In genomic region chr5:172772112-172772906, GRCh38 we compare ENCODE assay signal across 8 cellular contexts. TPM values are rescaled to one million over a fixed set of nuclear protein-coding genes. Genes with fewer than 3 reads are reported as not detected.
DNase-seq lines count a peak whose midpoint lies in the region; ATAC-seq and TF ChIP-seq lines count a peak whose summit lies in the region.

No MANE protein-coding gene starts in this region.

- H3K36me3 Mint-ChIP-seq in CD14-positive monocyte = peaks cover 49 to 50% of the 10 kb centered on the region in 2 donors

- peak overlapping the region; percentile 94 for H3K14ac ChIP-seq in IMR-90 (replicated peaks; ENCODE audit: low read depth, low read length)

- H3K4me3 ChIP-seq in IMR-90 (ENCODE audit: insufficient read depth, low read depth, low read length) (peak overlapping the region; percentile 34), SJCRH30 (peak overlapping the region; percentile 98), gastroesophageal sphincter (peak overlapping the region; percentile 39 to 69)

- H3K9me1 ChIP-seq in IMR-90 (ENCODE audit: insufficient read depth, low read length) = peaks cover 17% of the 10 kb centered on the region

- peak overlapping the region; percentile 99 for H2BK5ac ChIP-seq in IMR-90 (ENCODE audit: low read depth, low read length, poor library complexity, severe bottlenecking)

- H2BK20ac ChIP-seq in IMR-90 (ENCODE audit: low read depth, low read length) = peak overlapping the region; percentile 99

- TF ChIP-seq POLR2A in IMR-90 (IDR thresholded peaks at IDR 0.05; ENCODE audit: low read depth, low read length) = no peak
- TF ChIP-seq POLR2A in gastroesophageal sphincter (IDR thresholded peaks at IDR 0.05) = peak; percentile 44 to 56

- H2AFZ ChIP-seq in IMR-90 (replicated peaks; ENCODE audit: low read length, poor library complexity) = peak overlapping the region; percentile 88

- peaks cover 26% of the 10 kb centered on the region for H3K36me3 ChIP-seq in IMR-90 (ENCODE audit: control insufficient read depth, insufficient read depth, low read length)
- peaks cover 20% of the 10 kb centered on the region for H3K36me3 ChIP-seq in SJCRH30
- peaks cover 6 to 29% of the 10 kb centered on the region in 2 donors for H3K36me3 ChIP-seq in gastroesophageal sphincter

- peak overlapping the region; percentile 98 for H3K56ac ChIP-seq in IMR-90 (ENCODE audit: extremely low read depth, insufficient read depth, low read length)

- H3K27ac ChIP-seq in IMR-90 (ENCODE audit: insufficient read depth, low read length) (peak overlapping the region; percentile 98), SJCRH30 (peak overlapping the region; percentile 96), gastroesophageal sphincter (peak overlapping the region; percentile 95 to 99 (median 97))

- H3K9me3 Mint-ChIP-seq in CD14-positive monocyte = peaks cover 3 to 22% (median 18%) of the 10 kb centered on the region in 7 donors

- H3K4me1 ChIP-seq in IMR-90 (ENCODE audit: control insufficient read depth, insufficient read depth, low read length) (peaks cover 22% of the 10 kb centered on the region), SJCRH30 (peaks cover 11% of the 10 kb centered on the region), gastroesophageal sphincter (peaks cover 2 to 58% (median 20%) of the 10 kb centered on the region in 3 donors)

- H4K91ac ChIP-seq in IMR-90 (ENCODE audit: insufficient read depth, low read depth, low read length) = peak overlapping the region; percentile 98

- peak overlapping the region; percentile 99 for H3K4ac ChIP-seq in IMR-90 (ENCODE audit: low read depth, low read length)

- H3K4me2 ChIP-seq in IMR-90 (ENCODE audit: low read depth, low read length) = peak overlapping the region; percentile 92

- H3K9ac ChIP-seq in IMR-90 (ENCODE audit: low read depth, low read length) = peak overlapping the region; percentile 88

- peak; percentile 80 for TF ChIP-seq EP300 in gastroesophageal sphincter (IDR thresholded peaks at IDR 0.05)

- WGBS in IMR-90 (ENCODE audit: extremely low coverage in 2 of 2, insufficient read length in 1 of 2), 2 experiments = 0% methylated on average over 28 of the region's 50 CpGs; no CpG with 5 or more reads in 1 of the 2 experiments
- WGBS in gastroesophageal sphincter (ENCODE audit: low coverage in 1 of 2), 2 donors = 3 to 10% methylated on average over 3 to 11 of the region's 50 CpGs

- H2BK15ac ChIP-seq in IMR-90 (ENCODE audit: low read depth, low read length) = peak overlapping the region; percentile 69; the same call in 2 of the 3 replicates

- DNase-seq in CD14-positive monocyte (ENCODE audit: low spot score) (peak; percentile 99), IMR-90 (peak; percentile 95), SJCRH30 (peak; percentile 83 to 90), non-pigmented ciliary epithelial cell (ENCODE audit: low read depth) (peak; percentile 87), superior temporal gyrus (ENCODE audit: extremely low spot score) (peak; percentile 68)
- peak; percentile 49 to 74 (median 64) for DNase-seq in activated naive CD4-positive, alpha-beta T cell (lab: John Stamatoyannopoulos, UW)

- CTCF ChIA-PET in IMR-90 (lab: Yijun Ruan, JAX) = interaction anchor here (0.6 to 3.4 kb wide), 11 partner anchors 11 to 167 kb away, joined by 3 to 18 read pairs (median 4); no protein-coding TSS in a partner anchor

- peaks cover 10 to 46% of the 10 kb centered on the region in 2 experiments for H3K79me1 ChIP-seq in IMR-90 (ENCODE audit: low read depth in 1 of 2, low read length in 2 of 2)

- H4K5ac ChIP-seq in IMR-90 (ENCODE audit: low read depth, low read length) = peak overlapping the region; percentile 87

- TF ChIP-seq RAD21 in IMR-90 (IDR thresholded peaks at IDR 0.05; ENCODE audit: low read length) = no peak

- peak overlapping the region; percentile 96 for H2AK5ac ChIP-seq in IMR-90 (ENCODE audit: low read depth, low read length)

- H3K4me3 Mint-ChIP-seq in CD14-positive monocyte = peak overlapping the region; percentile 91 to 97

- no peaks in the 10 kb centered on the region for H3K27me3 ChIP-seq in IMR-90 (ENCODE audit: control insufficient read depth, insufficient read depth, low read length)
- H3K27me3 ChIP-seq in SJCRH30 = no peaks in the 10 kb centered on the region
- H3K27me3 ChIP-seq in gastroesophageal sphincter = no peaks in the 10 kb centered on the region

- BruUV-seq in IMR-90 (replicated peaks; lab: Mats Ljungman, UMichigan) = TSS peak; percentile 21

- peak overlapping the region; percentile 96 for H3K23ac ChIP-seq in IMR-90 (ENCODE audit: low read depth, low read length)

- POLR2A ChIA-PET in IMR-90 (lab: Charles Lee; ENCODE audit: unreplicated experiment) = interaction anchor here (0.9 to 2.5 kb wide), 3 partner anchors 82 to 159 kb away, joined by 3 to 9 read pairs (median 4); no protein-coding TSS in a partner anchor

- H3K4me1 Mint-ChIP-seq in CD14-positive monocyte = peaks cover 56% of the 10 kb centered on the region

- intact Hi-C loops in CD14-positive monocyte (cut with micrococcal nuclease) (loop anchor here (2.0 to 10.0 kb wide), 6 partner anchors 26 to 160 kb away; partner anchors contain the start of gene ERGIC1 (in 2 of the 2)), IMR-90 (cut with micrococcal nuclease) (loop anchor here (1.0 to 2.0 kb wide), 5 partner anchors 23 to 131 kb away; partner anchors contain the start of gene ERGIC1)

- dilution Hi-C loops in IMR-90 (cut with HindIII; ENCODE audit: low sequenced_read_pairs, unreplicated experiment) = no loop called here

- H2BK120ac ChIP-seq in IMR-90 (ENCODE audit: low read depth, low read length) = peak overlapping the region; percentile 99

- no peaks in the 10 kb centered on the region for H3K9me3 ChIP-seq in IMR-90 (ENCODE audit: control insufficient read depth, insufficient read depth, low read length)
- no peaks in the 10 kb centered on the region for H3K9me3 ChIP-seq in SJCRH30 (replicated peaks)
- H3K9me3 ChIP-seq in gastroesophageal sphincter = no peaks in the 10 kb centered on the region

- in situ Hi-C loops in IMR-90 (cut with MboI; ENCODE audit: low sequenced_read_pairs) = loop anchor here (10.0 kb wide), 1 partner anchor 132 kb away; no protein-coding TSS in a partner anchor

- peak overlapping the region; percentile 95 for H2AK9ac ChIP-seq in IMR-90 (replicated peaks; ENCODE audit: low read depth, low read length, poor library complexity)

- ATAC-seq in GM19468 (IDR thresholded peaks at IDR 0.05; ENCODE audit: extremely low read depth, unreplicated experiment) (peak; percentile 18), IMR-90 (ENCODE audit: low read depth) (peak; percentile 21), gastroesophageal sphincter (peak; percentile 40)

- peaks cover 4 to 30% (median 12%) of the 10 kb centered on the region in 3 donors for H3K27me3 Mint-ChIP-seq in CD14-positive monocyte (ENCODE audit: low read depth in 3 of 3)

- H4K8ac ChIP-seq in IMR-90 (ENCODE audit: low read depth in 2 of 2, low read length in 2 of 2) = peak overlapping the region; percentile 92 to 96

- peak; percentile 97 for TF ChIP-seq CTCF in CD14-positive monocyte (IDR thresholded peaks at IDR 0.05)
- no peak for TF ChIP-seq CTCF in IMR-90 (conservative IDR thresholded peaks at IDR 0.05; ENCODE audit: low read depth, low read length)
- peak; percentile 44 to 90 (median 81) for TF ChIP-seq CTCF in gastroesophageal sphincter (IDR thresholded peaks at IDR 0.05)

- peak overlapping the region; percentile 99 to 100 (median 100) for H3K27ac Mint-ChIP-seq in CD14-positive monocyte

- H3K18ac ChIP-seq in IMR-90 (ENCODE audit: low read depth, low read length) = peak overlapping the region; percentile 94

- peaks cover 36% of the 10 kb centered on the region for H4K20me1 ChIP-seq in IMR-90 (ENCODE audit: insufficient read depth, low read length)

TF ChIP-seq in IMR-90, 13 proteins besides CTCF, POLR2A, EP300 and RAD21:
- no peak for TF ChIP-seq RCOR1 (IDR thresholded peaks at IDR 0.05; ENCODE audit: insufficient replicate concordance, low read length)
- peak; percentile 88 for TF ChIP-seq NFE2L2 (IDR thresholded peaks at IDR 0.05; ENCODE audit: low read depth, low read length)
- TF ChIP-seq ELK1 (IDR thresholded peaks at IDR 0.05; ENCODE audit: borderline replicate concordance, low read depth, low read length) = no peak
- TF ChIP-seq SMC3 (IDR thresholded peaks at IDR 0.05; ENCODE audit: low read depth, low read length) = peak; percentile 47
- no peak for TF ChIP-seq CHD1 (IDR thresholded peaks at IDR 0.05; ENCODE audit: low read depth, low read length)
- no peak for TF ChIP-seq RFX5 (IDR thresholded peaks at IDR 0.05; ENCODE audit: low read depth, low read length)
- no peak for TF ChIP-seq MAZ (IDR thresholded peaks at IDR 0.05; ENCODE audit: borderline replicate concordance, low read depth, low read length)
- TF ChIP-seq, protein P1, sequence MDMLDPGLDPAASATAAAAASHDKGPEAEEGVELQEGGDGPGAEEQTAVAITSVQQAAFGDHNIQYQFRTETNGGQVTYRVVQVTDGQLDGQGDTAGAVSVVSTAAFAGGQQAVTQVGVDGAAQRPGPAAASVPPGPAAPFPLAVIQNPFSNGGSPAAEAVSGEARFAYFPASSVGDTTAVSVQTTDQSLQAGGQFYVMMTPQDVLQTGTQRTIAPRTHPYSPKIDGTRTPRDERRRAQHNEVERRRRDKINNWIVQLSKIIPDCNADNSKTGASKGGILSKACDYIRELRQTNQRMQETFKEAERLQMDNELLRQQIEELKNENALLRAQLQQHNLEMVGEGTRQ (IDR thresholded peaks at IDR 0.05; ENCODE audit: low read depth, low read length) = no peak
- TF ChIP-seq MAFK (IDR thresholded peaks at IDR 0.05; ENCODE audit: low read depth, low read length) = no peak
- peak; percentile 76 for TF ChIP-seq FOS (IDR thresholded peaks at IDR 0.05; ENCODE audit: low read depth, low read length)
- TF ChIP-seq BHLHE40 (IDR thresholded peaks at IDR 0.05; ENCODE audit: low read depth, low read length) = peak; percentile 72
- TF ChIP-seq CEBPB (IDR thresholded peaks at IDR 0.05; ENCODE audit: low read depth, low read length) = no peak
- no peak for TF ChIP-seq MXI1 (IDR thresholded peaks at IDR 0.05; ENCODE audit: borderline replicate concordance, low read depth, low read length)

RNA-seq across cellular contexts. Expression of gene DUSP1, which starts 1.3 kb away (rescaled TPM):
- polyA plus RNA-seq in CD14-positive monocyte = 1,000 to 10,000 TPM; 1,963 to 3,954 TPM
- 304 and 320 TPM in 2 replicates for total RNA-seq in IMR-90 (2012; rRNA removed)
- 467 and 674 TPM in 2 replicates for polyA plus RNA-seq in IMR-90 (2012; rRNA removed)
- 405 and 1,457 TPM in 2 replicates for polyA plus RNA-seq in IMR-90 (2012; cell fraction: cytosol; rRNA removed)
- polyA plus RNA-seq in IMR-90 (2012; cell fraction: nucleus; rRNA removed; ENCODE audit: low replicate concordance) = 1,904 and 1,990 TPM in 2 replicates
- total RNA-seq in SJCRH30 (2014; rRNA removed; shearing (Covaris generic)) = 18.1 and 19.4 TPM in 2 replicates
- 100 to 1,000 TPM; 488 to 965 (median 649) TPM for total RNA-seq in gastroesophageal sphincter

Comparison
In these comparisons a context has a peak if more than half of its experiments do, and no peak if none do; other contexts are left out.
1. Peak in every context shown above with its lines: DNase-seq, ATAC-seq, H3K4me3 ChIP-seq and H3K27ac ChIP-seq.
2. H3K4me3 ChIP-seq: peak in every context shown above with its lines; median percentile 98 in SJCRH30; 54 in gastroesophageal sphincter; 34 in IMR-90.
3. RNA of gene DUSP1, which starts 1.3 kb away (total RNA-seq): 488 to 965 TPM in gastroesophageal sphincter and 304 to 320 TPM in IMR-90; 18.1 to 19.4 TPM in SJCRH30; every median in the first group is over 10 times any median in the second.